ENCODE assay signal across 2 cellular contexts in genomic region chr1:81805537-81806431, GRCh38.
TF ChIP-seq lines count a peak whose summit lies in the region.

No MANE protein-coding gene starts in this region.

TF ChIP-seq in A549, 52 proteins besides CTCF, POLR2A, EP300 and RAD21 (continued from another document):
- TF ChIP-seq ATOH8 (CRISPR knock-in tag; IDR thresholded peaks at IDR 0.05; ENCODE audit: low read depth) (no peak), TFCP2L1 (CRISPR knock-in tag; IDR thresholded peaks at IDR 0.05) (no peak), ZC3H11A (IDR thresholded peaks at IDR 0.05) (no peak), POLR2AphosphoS2 (conservative IDR thresholded peaks at IDR 0.05; ENCODE audit: low read length) (no peak)

TF ChIP-seq in GM23338, 12 proteins besides CTCF, POLR2A, EP300 and RAD21 (continued from another document):
- TF ChIP-seq ZNF462 (CRISPR knock-in tag; IDR thresholded peaks at IDR 0.05) (no peak), ZNF114 (CRISPR knock-in tag; IDR thresholded peaks at IDR 0.05) (no peak), JUNB (IDR thresholded peaks at IDR 0.05; ENCODE audit: unreplicated experiment) (no peak), STAT1 (IDR thresholded peaks at IDR 0.05; ENCODE audit: unreplicated experiment) (no peak), NANOG (IDR thresholded peaks at IDR 0.05; ENCODE audit: borderline replicate concordance) (no peak), POLR2AphosphoS5 (IDR thresholded peaks at IDR 0.05; ENCODE audit: low read depth) (no peak), ZNF331 (CRISPR knock-in tag; IDR thresholded peaks at IDR 0.05; ENCODE audit: low read depth) (no peak), CREB1 (CRISPR knock-in tag; IDR thresholded peaks at IDR 0.05; ENCODE audit: low read depth) (no peak), REST (IDR thresholded peaks at IDR 0.05; ENCODE audit: unreplicated experiment) (no peak)
- TF ChIP-seq, protein P1, sequence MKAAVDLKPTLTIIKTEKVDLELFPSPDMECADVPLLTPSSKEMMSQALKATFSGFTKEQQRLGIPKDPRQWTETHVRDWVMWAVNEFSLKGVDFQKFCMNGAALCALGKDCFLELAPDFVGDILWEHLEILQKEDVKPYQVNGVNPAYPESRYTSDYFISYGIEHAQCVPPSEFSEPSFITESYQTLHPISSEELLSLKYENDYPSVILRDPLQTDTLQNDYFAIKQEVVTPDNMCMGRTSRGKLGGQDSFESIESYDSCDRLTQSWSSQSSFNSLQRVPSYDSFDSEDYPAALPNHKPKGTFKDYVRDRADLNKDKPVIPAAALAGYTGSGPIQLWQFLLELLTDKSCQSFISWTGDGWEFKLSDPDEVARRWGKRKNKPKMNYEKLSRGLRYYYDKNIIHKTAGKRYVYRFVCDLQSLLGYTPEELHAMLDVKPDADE (IDR thresholded peaks at IDR 0.05), result no peak
TF ChIP-seq in GM23338: peak in this region for 0.
